Comparison of ENCODE assay signal across 10 cellular contexts in genomic region chr11:35927730-35928129, GRCh38. TPM values are rescaled to one million over a fixed set of nuclear protein-coding genes. Genes with fewer than 3 reads are reported as not detected.
DNase-seq lines count a peak whose midpoint lies in the region; ATAC-seq, FAIRE-seq and TF ChIP-seq lines count a peak whose summit lies in the region.
"Had no signal": no experiment of that assay in that cellular context is flagged by ENCODE, and none has a peak within 500 bp of the region (broad histone marks: within the 10 kb centered on the region; RNA-seq: fewer than 3 reads in every experiment).

No MANE protein-coding gene starts in this region.

- no peaks in the 10 kb centered on the region for H3K36me3 ChIP-seq in bronchial epithelial cell (ENCODE audit: control insufficient read depth, insufficient read depth, low read length)
- no peaks in the 10 kb centered on the region for H3K36me3 ChIP-seq in lower lobe of right lung
- no peaks in the 10 kb centered on the region for H3K36me3 ChIP-seq in aorta (ENCODE audit: control insufficient read depth in 1 of 2, insufficient read depth in 2 of 2, low read length in 1 of 2)
- H3K36me3 ChIP-seq: heart right ventricle had no signal

- H3K27ac ChIP-seq in lower lobe of right lung (no peak overlapping the region), aorta (ENCODE audit: low read depth in 1 of 2, low read length in 2 of 2) (no peak overlapping the region)
- H3K27ac ChIP-seq: heart right ventricle had no signal

- TF ChIP-seq CTCF in bronchial epithelial cell (IDR thresholded peaks at IDR 0.05; ENCODE audit: insufficient read depth, low read length, severe bottlenecking): no peak
- no peak for TF ChIP-seq CTCF in lower lobe of right lung (IDR thresholded peaks at IDR 0.05)

- ATAC-seq in lower lobe of right lung (peak; percentile 91 to 96), aorta (ENCODE audit: low FRiP score) (peak; percentile 38), HG02970 (IDR thresholded peaks at IDR 0.05; ENCODE audit: low FRiP score, unreplicated experiment) (no peak)

- peak; percentile 63 for DNase-seq in NK-92 treated with Interleukin-12 subunit alpha and Interleukin-12 subunit beta, amount 100 ng/mL, for 24 hours (lab: John Stamatoyannopoulos, UW)
- DNase-seq in NK-92 (lab: John Stamatoyannopoulos, UW; ENCODE audit: unreplicated experiment): no peak
- DNase-seq in bronchial epithelial cell (ENCODE audit: low read depth): peak; percentile 97
- peak; percentile 84 for DNase-seq in lower lobe of right lung
- peak; percentile 66 to 78 for DNase-seq in aorta
- no peak for DNase-seq in activated CD8-positive, alpha-beta memory T cell treated with anti-CD3 and anti-CD28 coated beads for 24 hours
- no peak for DNase-seq in inferior parietal cortex (ENCODE audit: extremely low spot score)
- DNase-seq: heart right ventricle; stimulated activated CD4-positive, alpha-beta T cell treated with anti-CD3 and anti-CD28 coated beads, Interleukin-12 subunit alpha, Interleukin-12 subunit beta, amount 100 ng/mL, for 4 hours had no signal

- WGBS in aorta, 2 donors: 58 to 60% methylated on average over 10 of the region's 10 CpGs

- peaks cover 4% of the 10 kb centered on the region for H3K9me3 ChIP-seq in lower lobe of right lung
- peaks cover 2% of the 10 kb centered on the region for H3K9me3 ChIP-seq in aorta (ENCODE audit: control insufficient read depth, low read length)

- peak; percentile 40 for FAIRE-seq in bronchial epithelial cell (lab: Jason Lieb, UNC)

- peaks cover 11% of the 10 kb centered on the region for H3K4me1 ChIP-seq in lower lobe of right lung
- H3K4me1 ChIP-seq in aorta (ENCODE audit: control insufficient read depth in 1 of 2, insufficient read depth in 2 of 2, low read length in 2 of 2): peaks cover 0 to 3% of the 10 kb centered on the region in 2 donors

- no peak overlapping the region for H3K4me3 ChIP-seq in bronchial epithelial cell (ENCODE audit: low read depth, low read length)
- H3K4me3 ChIP-seq in lower lobe of right lung: no peak overlapping the region
- peak overlapping the region in 1 of 2 donors; percentile 30 for H3K4me3 ChIP-seq in aorta (ENCODE audit: low read length in 2 of 2)
- H3K4me3 ChIP-seq: heart right ventricle had no signal

- intact Hi-C loops in lower lobe of right lung (cut with DNase I): no loop called here
- intact Hi-C loops in aorta (cut with DNase I): no loop called here

- H3K27me3 ChIP-seq in bronchial epithelial cell (ENCODE audit: control insufficient read depth, insufficient read depth, low read length) (no peaks in the 10 kb centered on the region), lower lobe of right lung (ENCODE audit: low read depth) (peaks cover 3% of the 10 kb centered on the region), aorta (ENCODE audit: control insufficient read depth in 1 of 2, insufficient read depth in 2 of 2, low read length in 1 of 2) (no peaks in the 10 kb centered on the region)

RNA-seq across cellular contexts. Expression of gene LDLRAD3, which starts 16.1 kb away (rescaled TPM):
- total RNA-seq in bronchial epithelial cell: 4.7 and 6.3 TPM in 2 replicates
- total RNA-seq in lower lobe of right lung: 7.7 TPM
- 10 to 100 TPM; 16.2 to 19.6 TPM for total RNA-seq in aorta
- 1 to 10 TPM; 2.3 to 5.5 TPM for polyA plus RNA-seq in aorta

Comparison
In these comparisons a context has a peak if more than half of its experiments do, and no peak if none do; other contexts are left out.
1. DNase-seq: peak in NK-92 treated with Interleukin-12 subunit alpha and Interleukin-12 subunit beta, amount 100 ng/mL, for 24 hours (single experiment), bronchial epithelial cell (single experiment), lower lobe of right lung (single experiment) and aorta (2 of 2); none in NK-92 (single experiment), activated CD8-positive, alpha-beta memory T cell treated with anti-CD3 and anti-CD28 coated beads for 24 hours (single experiment) and inferior parietal cortex (single experiment).